23 cellular contexts compared by ENCODE assay signal in the genomic region with DNA sequence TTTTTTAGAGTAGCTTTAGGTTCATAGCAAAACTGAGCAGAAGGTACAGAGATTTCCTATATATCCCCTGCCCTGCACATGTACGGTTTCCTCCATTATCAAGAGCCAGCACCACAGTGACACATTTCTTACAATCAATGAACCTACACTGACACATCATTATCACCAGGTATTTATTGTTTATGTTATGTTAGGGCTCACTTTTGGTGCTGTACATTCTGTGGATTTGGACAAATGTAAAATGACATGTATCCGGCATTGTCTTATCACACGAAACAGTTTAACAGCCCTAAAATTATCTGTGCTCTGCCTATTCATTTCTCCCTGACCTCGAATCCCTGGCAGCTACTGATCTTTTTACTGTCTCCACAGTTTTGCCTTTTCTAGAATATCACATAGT.
"Had no signal": no experiment of that assay in that cellular context is flagged by ENCODE, and none has a peak within 500 bp of the region (broad histone marks: within the 10 kb centered on the region; RNA-seq: fewer than 3 reads in every experiment).

No MANE protein-coding gene starts in this region.

- H3K4me1 ChIP-seq: tibial artery, upper lobe of right lung had no signal

- H3K36me3 Mint-ChIP-seq: naive B cell; stimulated activated memory B cell treated with anti-CD40 and anti-IgM and Interleukin-4, amounts not matched to agents 10 μg/mL and 1 μg/mL and 100 μg/mL, for 72 hours had no signal

- DNase-seq: cortex of kidney; dorsolateral prefrontal cortex; effector CD8-positive, alpha-beta T cell; foreskin melanocyte; head of caudate nucleus; left colon; left ventricle myocardium superior; mesenchymal stem cell; midbrain; naive B cell; posterior cingulate gyrus; spleen; stimulated activated CD4-positive, alpha-beta T cell treated with anti-CD3 and anti-CD28 coated beads, Interleukin-15, amount 100 ng/mL, for 24 hours; stimulated activated CD4-positive, alpha-beta T cell treated with anti-CD3 and anti-CD28 coated beads, Interleukin-1b, Interleukin-23, amount 100 ng/mL, for 48 hours; stimulated activated CD4-positive, alpha-beta T cell treated with anti-CD3 and anti-CD28 coated beads, Interleukin-4, amount 100 ng/mL, for 24 hours; tibial artery; upper lobe of right lung had no signal

- H3K27ac Mint-ChIP-seq: stimulated activated memory B cell treated with anti-CD40 and anti-IgM and Interleukin-4, amounts not matched to agents 10 μg/mL and 1 μg/mL and 100 μg/mL, for 72 hours; stimulated activated naive CD8-positive, alpha-beta T cell treated with anti-CD3 and anti-CD28 coated beads, Interleukin-15, Interleukin-2, amounts not matched to agents 100 ng/mL and 50 ng/mL, for 24 hours had no signal

- H3K27ac ChIP-seq: dorsolateral prefrontal cortex, hepatocyte, spleen, tibial artery, upper lobe of right lung had no signal

- H3K4me3 ChIP-seq: dorsolateral prefrontal cortex, hepatocyte, lung, spleen, tibial artery, upper lobe of right lung had no signal

- H3K9me3 Mint-ChIP-seq: naive B cell; neural crest cell; stimulated activated memory B cell treated with anti-CD40 and anti-IgM and Interleukin-4, amounts not matched to agents 10 μg/mL and 1 μg/mL and 100 μg/mL, for 72 hours; stimulated activated naive CD8-positive, alpha-beta T cell treated with anti-CD3 and anti-CD28 coated beads, Interleukin-15, Interleukin-2, amounts not matched to agents 100 ng/mL and 50 ng/mL, for 24 hours had no signal

- H3K4me3 Mint-ChIP-seq: naive B cell; neural crest cell; stimulated activated memory B cell treated with anti-CD40 and anti-IgM and Interleukin-4, amounts not matched to agents 10 μg/mL and 1 μg/mL and 100 μg/mL, for 72 hours; stimulated activated naive CD8-positive, alpha-beta T cell treated with anti-CD3 and anti-CD28 coated beads, Interleukin-15, Interleukin-2, amounts not matched to agents 100 ng/mL and 50 ng/mL, for 24 hours had no signal

- H3K27me3 ChIP-seq: dorsolateral prefrontal cortex, hepatocyte, spleen, tibial artery, upper lobe of right lung had no signal

- H3K9me3 ChIP-seq: spleen, tibial artery, upper lobe of right lung had no signal

- ATAC-seq: left colon; left ventricle myocardium superior; sciatic nerve; stimulated activated memory B cell treated with anti-CD40 and anti-IgM and Interleukin-4, amounts not matched to agents 10 μg/mL and 1 μg/mL and 100 μg/mL, for 72 hours; upper lobe of right lung had no signal

- H3K36me3 ChIP-seq: spleen, tibial artery, upper lobe of right lung had no signal

- H3K27me3 Mint-ChIP-seq: naive B cell; stimulated activated memory B cell treated with anti-CD40 and anti-IgM and Interleukin-4, amounts not matched to agents 10 μg/mL and 1 μg/mL and 100 μg/mL, for 72 hours; stimulated activated naive CD8-positive, alpha-beta T cell treated with anti-CD3 and anti-CD28 coated beads, Interleukin-15, Interleukin-2, amounts not matched to agents 100 ng/mL and 50 ng/mL, for 24 hours had no signal
